39 cellular contexts compared by ENCODE assay signal in genomic region chr6:52736145-52736544, GRCh38. TPM values are rescaled to one million over a fixed set of nuclear protein-coding genes. Genes with fewer than 3 reads are reported as not detected.
"Had no signal": no experiment of that assay in that cellular context is flagged by ENCODE, and none has a peak within 500 bp of the region (broad histone marks: within the 10 kb centered on the region; RNA-seq: fewer than 3 reads in every experiment).

No MANE protein-coding gene starts in this region.

- H3K4me1 Mint-ChIP-seq: activated CD4-positive, alpha-beta memory T cell treated with anti-CD3 and anti-CD28 coated beads, Interleukin-2, amount 10 ng/mL, durations not matched to agents 7 days and 5 days; activated CD8-positive, alpha-beta memory T cell treated with anti-CD3 and anti-CD28 coated beads, Interleukin-2, amount 10 ng/mL, durations not matched to agents 7 days and 5 days; activated naive CD8-positive, alpha-beta T cell treated with anti-CD3 and anti-CD28 coated beads for 36 hours; activated T-helper 17 cell treated with anti-CD3 and anti-CD28 coated beads, Interleukin-2, amount 50 U/mL, for 72 hours; central memory CD8-positive, alpha-beta T cell; T-cell; T-helper 17 cell had no signal

- H3K9me3 Mint-ChIP-seq: activated CD4-positive, alpha-beta memory T cell treated with anti-CD3 and anti-CD28 coated beads, Interleukin-2, amount 10 ng/mL, durations not matched to agents 7 days and 5 days; central memory CD8-positive, alpha-beta T cell had no signal

- H3K4me3 ChIP-seq: cardiac muscle cell, Peyer's patch had no signal

- H3K4me3 Mint-ChIP-seq: activated CD4-positive, alpha-beta memory T cell treated with anti-CD3 and anti-CD28 coated beads, Interleukin-2, amount 10 ng/mL, durations not matched to agents 7 days and 5 days; activated CD8-positive, alpha-beta memory T cell treated with anti-CD3 and anti-CD28 coated beads, Interleukin-2, amount 10 ng/mL, durations not matched to agents 7 days and 5 days; activated naive CD8-positive, alpha-beta T cell treated with anti-CD3 and anti-CD28 coated beads for 36 hours; activated T-helper 17 cell treated with anti-CD3 and anti-CD28 coated beads, Interleukin-2, amount 50 U/mL, for 72 hours; central memory CD8-positive, alpha-beta T cell; T-cell; T-helper 17 cell had no signal

- H3K36me3 ChIP-seq: cardiac muscle cell, Peyer's patch had no signal

- H3K27me3 Mint-ChIP-seq: activated naive CD8-positive, alpha-beta T cell treated with anti-CD3 and anti-CD28 coated beads for 36 hours had no signal

- H3K36me3 Mint-ChIP-seq: activated CD8-positive, alpha-beta memory T cell treated with anti-CD3 and anti-CD28 coated beads, Interleukin-2, amount 10 ng/mL, durations not matched to agents 7 days and 5 days; activated naive CD8-positive, alpha-beta T cell treated with anti-CD3 and anti-CD28 coated beads for 36 hours; T-cell had no signal

- H3K27ac Mint-ChIP-seq: activated CD4-positive, alpha-beta memory T cell treated with anti-CD3 and anti-CD28 coated beads, Interleukin-2, amount 10 ng/mL, durations not matched to agents 7 days and 5 days; activated CD8-positive, alpha-beta memory T cell treated with anti-CD3 and anti-CD28 coated beads, Interleukin-2, amount 10 ng/mL, durations not matched to agents 7 days and 5 days; activated naive CD8-positive, alpha-beta T cell treated with anti-CD3 and anti-CD28 coated beads for 36 hours; activated T-helper 17 cell treated with anti-CD3 and anti-CD28 coated beads, Interleukin-2, amount 50 U/mL, for 72 hours; T-cell; T-helper 17 cell had no signal

- DNase-seq: activated CD4-positive, alpha-beta memory T cell treated with anti-CD3 and anti-CD28 coated beads, Interleukin-2, amount 10 ng/mL, durations not matched to agents 7 days and 5 days; activated CD4-positive, alpha-beta T cell treated with anti-CD3 and anti-CD28 coated beads for 1 hour; activated CD4-positive, alpha-beta T cell treated with anti-CD3 and anti-CD28 coated beads for 48 hours; activated CD4-positive, CD25-positive, alpha-beta regulatory T cell; activated CD8-positive, alpha-beta memory T cell treated with anti-CD3 and anti-CD28 coated beads for 24 hours; activated CD8-positive, alpha-beta memory T cell treated with anti-CD3 and anti-CD28 coated beads, Interleukin-2, amount 10 ng/mL, durations not matched to agents 7 days and 5 days; activated CD8-positive, alpha-beta memory T cell treated with anti-CD3 and anti-CD28 coated beads, Interleukin-2, amount 50 U/mL, for 48 hours; activated effector memory CD4-positive, alpha-beta T cell treated with anti-CD3 and anti-CD28 coated beads, Interleukin-2, amount 50 U/mL, for 16 hours; activated naive CD4-positive, alpha-beta T cell; activated naive CD4-positive, alpha-beta T cell treated with anti-CD3 and anti-CD28 coated beads, Interleukin-2, amount 50 U/mL, for 16 hours; activated naive CD8-positive, alpha-beta T cell treated with anti-CD3 and anti-CD28 coated beads for 36 hours; activated T-cell treated with anti-CD3 and anti-CD28 coated beads, Interleukin-2, amount 50 U/mL, for 48 hours; amniotic stem cell; aorta; MM.1S; MV-4-11; NCI-H1092; NCI-H146; NCI-H187 treated with DMSO at 0.1 percent for 48 hours; NCI-H2081; NCI-H226; NCI-H446 treated with DMSO at 0.1 percent for 48 hours; NCI-H524; NCI-H69; NCI-H82; PC-3; Peyer's patch; SIG-M5; T-cell; T-helper 17 cell had no signal

- H3K9ac ChIP-seq: KMS-11 had no signal

- H3K27me3 ChIP-seq: cardiac muscle cell, Peyer's patch had no signal

- H3K9me3 ChIP-seq: Peyer's patch had no signal

- H3K27ac ChIP-seq: cardiac muscle cell, KMS-11, Peyer's patch, RWPE1, VCaP had no signal

- H3K4me2 ChIP-seq: KMS-11 had no signal

RNA-seq across cellular contexts. Expression of gene GSTA2, which starts 27.1 kb away (rescaled TPM):
- total RNA-seq: activated CD4-positive, alpha-beta memory T cell treated with anti-CD3 and anti-CD28 coated beads, Interleukin-2, amount 10 ng/mL, durations not matched to agents 7 days and 5 days; activated CD8-positive, alpha-beta memory T cell treated with anti-CD3 and anti-CD28 coated beads, Interleukin-2, amount 10 ng/mL, durations not matched to agents 7 days and 5 days; activated naive CD8-positive, alpha-beta T cell treated with anti-CD3 and anti-CD28 coated beads for 36 hours; activated T-helper 17 cell treated with anti-CD3 and anti-CD28 coated beads, Interleukin-2, amount 50 U/mL, for 72 hours; aorta; cardiac muscle cell; chondrocyte; LHCN-M2; PC-3; Right ventricle myocardium inferior; T-cell; T-helper 17 cell had no signal
